ENCODE assay signal across 8 cellular contexts in the genomic region with DNA sequence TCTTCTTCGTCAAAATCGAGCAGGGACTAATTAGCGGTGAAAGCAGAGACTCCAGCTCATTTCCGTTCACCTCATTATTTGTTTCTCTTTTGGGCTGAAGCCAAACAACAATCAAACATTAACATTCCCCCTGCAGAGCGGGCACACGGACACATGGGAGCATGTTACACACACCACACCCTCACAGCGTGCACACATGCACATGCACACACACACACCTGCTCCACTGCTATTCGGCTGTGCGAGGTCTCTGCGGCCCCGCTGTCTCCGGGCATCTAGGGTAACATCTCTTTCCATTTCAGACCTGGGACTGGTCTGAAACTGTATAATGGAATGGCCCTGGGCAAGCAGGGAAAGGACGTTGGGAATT. TPM values are rescaled to one million over a fixed set of nuclear protein-coding genes. Genes with fewer than 3 reads are reported as not detected.
DNase-seq lines count a peak whose midpoint lies in the region; ATAC-seq and TF ChIP-seq lines count a peak whose summit lies in the region.

No MANE protein-coding gene starts in this region.

- no peaks in the 10 kb centered on the region for H3K9me2 ChIP-seq in GM23338 (ENCODE audit: insufficient read depth)

- DNase-seq in AG09309 (ENCODE audit: low read depth), result no peak
- DNase-seq in GM23338 (ENCODE audit: low spot score), result no peak
- DNase-seq in SK-N-MC (ENCODE audit: low read depth, low spot score), result no peak
- DNase-seq in spleen, result no peak
- DNase-seq in putamen (ENCODE audit: low spot score), result no peak
- no peak for DNase-seq in midbrain (lab: John Stamatoyannopoulos, UW)

- H3K4me3 ChIP-seq in AG09309 (ENCODE audit: control insufficient read depth, low read depth, low read length) (peak overlapping the region; percentile 49), GM23338 (peak overlapping the region; percentile 90), SK-N-MC (peak overlapping the region; percentile 81), gastroesophageal sphincter (peak overlapping the region in 1 of 2 donors; percentile 50), spleen (peak overlapping the region; percentile 24 to 69 (median 43))

- H3K27ac ChIP-seq in GM23338 (ENCODE audit: low read depth), result no peak overlapping the region
- H3K27ac ChIP-seq in SK-N-MC, result no peak overlapping the region
- H3K27ac ChIP-seq in gastroesophageal sphincter, result peak overlapping the region in 3 of 4 donors; percentile 52 to 66 (median 58)
- H3K27ac ChIP-seq in spleen, result peak overlapping the region in 7 of 8 donors; percentile 10 to 77 (median 60)

- no peaks in the 10 kb centered on the region for H3K9me3 Mint-ChIP-seq in GM23338

- peaks cover 20% of the 10 kb centered on the region for H3K27me3 Mint-ChIP-seq in GM23338 (ENCODE audit: insufficient read depth, low read depth, poor library complexity)

- intact Hi-C loops in spleen (cut with DNase I; ENCODE audit: low total_unique reads), result loop anchor here (2.0 to 5.0 kb wide), 2 partner anchors 130 to 280 kb away; partner anchors contain the start of gene LRRC8C

- H3F3A ChIP-seq in GM23338 (replicated peaks; ENCODE audit: low read depth), result 0 out of 2 replicates have a peak, but pooled peaks cover 8% of the 10 kb centered on the region

- H3K4me1 Mint-ChIP-seq in GM23338, result peaks cover 19% of the 10 kb centered on the region

- no peaks in the 10 kb centered on the region for H3K36me3 ChIP-seq in GM23338 (ENCODE audit: insufficient read depth)
- H3K36me3 ChIP-seq in SK-N-MC (ENCODE audit: insufficient read depth, low read length), result no peaks in the 10 kb centered on the region
- H3K36me3 ChIP-seq in gastroesophageal sphincter, result no peaks in the 10 kb centered on the region
- no peaks in the 10 kb centered on the region for H3K36me3 ChIP-seq in spleen

- H2AFZ ChIP-seq in GM23338, result peak overlapping the region; percentile 100

- peak; percentile 12 for ATAC-seq in GM23338
- ATAC-seq in gastroesophageal sphincter, result no peak
- no peak for ATAC-seq in GM18907 (IDR thresholded peaks at IDR 0.05; ENCODE audit: unreplicated experiment)

- TF ChIP-seq POLR2A in gastroesophageal sphincter (IDR thresholded peaks at IDR 0.05) (no peak), spleen (IDR thresholded peaks at IDR 0.05) (no peak)

- WGBS in gastroesophageal sphincter (ENCODE audit: low coverage in 1 of 2), 2 donors, result 37 to 74% methylated on average over 12 of the region's 13 CpGs
- WGBS in spleen, 5 donors, result 46 to 59% (median 57%) methylated on average over 13 of the region's 13 CpGs

- H3K9ac ChIP-seq in SK-N-MC (ENCODE audit: insufficient read length), result no peak overlapping the region

- TF ChIP-seq CTCF in AG09309 (IDR thresholded peaks at IDR 0.05; ENCODE audit: control insufficient read depth, insufficient read depth, low read depth, low read length, missing control alignments) (no peak), GM23338 (conservative IDR thresholded peaks at IDR 0.05; ENCODE audit: low read depth in 2 of 2) (no peak), gastroesophageal sphincter (IDR thresholded peaks at IDR 0.05) (no peak), spleen (IDR thresholded peaks at IDR 0.05 in 8 of 11, conservative IDR thresholded peaks at IDR 0.05 in 3 of 11) (no peak)

- no peaks in the 10 kb centered on the region for H3K79me2 ChIP-seq in GM23338 (replicated peaks; ENCODE audit: insufficient read depth)

- TF ChIP-seq EP300 in gastroesophageal sphincter (IDR thresholded peaks at IDR 0.05), result no peak

- H3K27ac Mint-ChIP-seq in GM23338, result no peak overlapping the region

- H3K27me3 ChIP-seq in GM23338 (ENCODE audit: insufficient read depth) (peaks cover 36% of the 10 kb centered on the region), gastroesophageal sphincter (peaks cover 3% of the 10 kb centered on the region), spleen (replicated peaks in 1 of 7) (no peaks in the 10 kb centered on the region)

- no peaks in the 10 kb centered on the region for H4K20me1 ChIP-seq in GM23338 (replicated peaks; ENCODE audit: insufficient read depth)

- peak overlapping the region; percentile 94 for H3K4me2 ChIP-seq in GM23338

- H3K36me3 Mint-ChIP-seq in GM23338 (ENCODE audit: low read depth), result no peaks in the 10 kb centered on the region

- H3K4me1 ChIP-seq in GM23338 (ENCODE audit: insufficient read depth), result peaks cover 4% of the 10 kb centered on the region
- H3K4me1 ChIP-seq in gastroesophageal sphincter, result peaks cover 0 to 34% (median 13%) of the 10 kb centered on the region in 3 donors
- peaks cover 20 to 66% (median 41%) of the 10 kb centered on the region in 6 donors for H3K4me1 ChIP-seq in spleen

- H3K9me3 ChIP-seq in SK-N-MC (ENCODE audit: low read depth, low read length) (no peaks in the 10 kb centered on the region), gastroesophageal sphincter (no peaks in the 10 kb centered on the region), spleen (no peaks in the 10 kb centered on the region)

- peak overlapping the region; percentile 80; the same call in 2 of the 3 replicates for H3K4me3 Mint-ChIP-seq in GM23338

TF ChIP-seq in GM23338, 12 proteins besides CTCF, POLR2A, EP300 and RAD21 (continues in another document):
- no peak for TF ChIP-seq EZH2 (IDR thresholded peaks at IDR 0.05; ENCODE audit: low read depth, unreplicated experiment)
- TF ChIP-seq ETS1 (IDR thresholded peaks at IDR 0.05), result no peak
- no peak for TF ChIP-seq JUNB (IDR thresholded peaks at IDR 0.05; ENCODE audit: unreplicated experiment)
- no peak for TF ChIP-seq STAT1 (IDR thresholded peaks at IDR 0.05; ENCODE audit: unreplicated experiment)
- no peak for TF ChIP-seq EZH2phosphoT487 (IDR thresholded peaks at IDR 0.05; ENCODE audit: unreplicated experiment)
- no peak for TF ChIP-seq CREB1 (CRISPR knock-in tag; IDR thresholded peaks at IDR 0.05; ENCODE audit: low read depth)
- no peak for TF ChIP-seq NANOG (IDR thresholded peaks at IDR 0.05; ENCODE audit: borderline replicate concordance)
- no peak for TF ChIP-seq ZNF331 (CRISPR knock-in tag; IDR thresholded peaks at IDR 0.05; ENCODE audit: low read depth)
- TF ChIP-seq ZNF114 (CRISPR knock-in tag; IDR thresholded peaks at IDR 0.05), result no peak

RNA-seq across cellular contexts. Expression of gene LRRC8D, which starts 58.4 kb away (rescaled TPM):
- total RNA-seq in GM23338 (2014; rRNA removed; shearing (Covaris generic)), result 48.1 and 48.8 TPM in 2 replicates
- polyA plus RNA-seq in GM23338 (2016; fragmentation: Nextera tagmentation; extraction: Ambion mirVana) (22.4 and 23.6 TPM in 2 replicates), spleen (10 to 100 TPM; 12.8 to 14.4 (median 13.6) TPM)
- total RNA-seq in gastroesophageal sphincter (1 to 10 TPM; 4.7 to 8.5 (median 6.5) TPM), spleen (10 to 100 TPM; 27.5 to 42.0 (median 37.0) TPM)

Comparison
In these comparisons a context has a peak if more than half of its experiments do, and no peak if none do; other contexts are left out.
1. H3K27ac ChIP-seq: peak in gastroesophageal sphincter (3 of 4) and spleen (7 of 8); none in GM23338 (single experiment) and SK-N-MC (single experiment).